ENCODE assay signal across 5 cellular contexts in genomic region chr17:28327031-28327607, GRCh38. TPM values are rescaled to one million over a fixed set of nuclear protein-coding genes. Genes with fewer than 3 reads are reported as not detected.
DNase-seq lines count a peak whose midpoint lies in the region; ATAC-seq, FAIRE-seq and TF ChIP-seq lines count a peak whose summit lies in the region.
"Had no signal": no experiment of that assay in that cellular context is flagged by ENCODE, and none has a peak within 500 bp of the region (broad histone marks: within the 10 kb centered on the region; RNA-seq: fewer than 3 reads in every experiment).

No MANE protein-coding gene starts in this region.

- no peaks in the 10 kb centered on the region for H3K9me1 ChIP-seq in K562 (ENCODE audit: control insufficient read depth, insufficient read depth, low read length)

- TF ChIP-seq CTCF in K562 (IDR thresholded peaks at IDR 0.05 in 2 of 3, conservative IDR thresholded peaks at IDR 0.05 in 1 of 3; ENCODE audit: insufficient read depth in 2 of 3, low read depth in 1 of 3, low read length in 3 of 3) (no peak), SK-N-SH (IDR thresholded peaks at IDR 0.05) (no peak)

- FAIRE-seq in K562 (lab: Jason Lieb, UNC): no peak

- intact Hi-C loops in K562 (cut with micrococcal nuclease): no loop called here

- H2AFZ ChIP-seq in K562 (ENCODE audit: low read depth, low read length) (no peak overlapping the region), SK-N-SH (ENCODE audit: low read depth) (no peak overlapping the region)

- no peak for TF ChIP-seq RAD21 in K562 (CRISPR knock-in tag; conservative IDR thresholded peaks at IDR 0.05 in 1 of 2, IDR thresholded peaks at IDR 0.05 in 1 of 2)
- TF ChIP-seq RAD21 in SK-N-SH (IDR thresholded peaks at IDR 0.05; ENCODE audit: low read length): no peak

- no peak overlapping the region for H3K4me3 ChIP-seq in K562
- no peak overlapping the region for H3K4me3 ChIP-seq in SK-N-SH (ENCODE audit: low read depth in 2 of 2, low read length in 1 of 2)
- H3K4me3 ChIP-seq: right lobe of liver had no signal

- ATAC-seq in GM21423 (IDR thresholded peaks at IDR 0.05; ENCODE audit: unreplicated experiment): peak; percentile 50
- no peak for ATAC-seq in K562
- ATAC-seq: right lobe of liver had no signal

- 0 out of 2 replicates have a peak, but pooled peaks have one; percentile 18 for TF ChIP-seq POLR2A in K562 (conservative IDR thresholded peaks at IDR 0.05)

- no peak for DNase-seq in K562 (ENCODE audit: extremely low read depth in 1 of 4, low spot score in 3 of 4)
- DNase-seq in SK-N-SH: no peak
- no peak for DNase-seq in HT-29 (ENCODE audit: low spot score)

- H3K36me3 ChIP-seq in K562 (ENCODE audit: control insufficient read depth, insufficient read depth, low read length) (peaks cover 79% of the 10 kb centered on the region), SK-N-SH (replicated peaks in 1 of 2; ENCODE audit: control insufficient read depth in 1 of 2, insufficient read depth in 2 of 2, low read length in 1 of 2) (peaks cover 25 to 49% of the 10 kb centered on the region in 2 experiments)

- H3K9me2 ChIP-seq in SK-N-SH: no peaks in the 10 kb centered on the region

- BruUV-seq in K562 (replicated peaks; lab: Mats Ljungman, UMichigan): no TSS peak

- no peak for TF ChIP-seq EP300 in K562 (IDR thresholded peaks at IDR 0.05; ENCODE audit: low read length)
- no peak for TF ChIP-seq EP300 in SK-N-SH (IDR thresholded peaks at IDR 0.05; ENCODE audit: borderline replicate concordance in 1 of 2, low read depth in 1 of 2, low read length in 1 of 2)

- H3K27me3 ChIP-seq in K562 (ENCODE audit: control insufficient read depth in 2 of 2, insufficient read depth in 2 of 2, low read length in 2 of 2) (no peaks in the 10 kb centered on the region), SK-N-SH (ENCODE audit: insufficient read depth) (no peaks in the 10 kb centered on the region)
- H3K27me3 ChIP-seq: right lobe of liver had no signal

- H3K4me2 ChIP-seq in K562 (ENCODE audit: insufficient read depth, low read length): no peak overlapping the region
- H3K4me2 ChIP-seq in SK-N-SH: no peak overlapping the region

- 88% methylated on average over 9 of the region's 9 CpGs for WGBS in K562 (ENCODE audit: insufficient coverage, low coverage, missing lambda C conversion rate)
- WGBS in SK-N-SH (ENCODE audit: low lambda C conversion rate): 93% methylated on average over 9 of the region's 9 CpGs

- H4K20me1 ChIP-seq in K562 (replicated peaks; ENCODE audit: control insufficient read depth, insufficient read depth, low read length): 0 out of 2 replicates have a peak, but pooled peaks cover 11% of the 10 kb centered on the region
- H4K20me1 ChIP-seq in SK-N-SH (ENCODE audit: insufficient read depth): no peaks in the 10 kb centered on the region

- in situ Hi-C loops in K562 (cut with MboI): no loop called here

- no peaks in the 10 kb centered on the region; the same call in 1 of the 2 replicates for H3K9me3 ChIP-seq in K562 (replicated peaks; ENCODE audit: control insufficient read depth, insufficient read depth, low read depth, low read length)
- no peaks in the 10 kb centered on the region for H3K9me3 ChIP-seq in SK-N-SH
- H3K9me3 ChIP-seq: right lobe of liver had no signal

- peaks cover 3 to 6% of the 10 kb centered on the region in 2 experiments; a peak in 3 of 5 replicates for H3K4me1 ChIP-seq in K562 (replicated peaks in 1 of 2; ENCODE audit: control insufficient read depth in 2 of 2, insufficient read depth in 2 of 2, low read length in 2 of 2)
- H3K4me1 ChIP-seq in SK-N-SH (ENCODE audit: control insufficient read depth in 1 of 2, insufficient read depth in 2 of 2, low read depth in 1 of 2, low read length in 1 of 2): peaks cover 0 to 2% of the 10 kb centered on the region in 2 experiments; a peak in 1 of 4 replicates

- H3K9ac ChIP-seq in K562 (ENCODE audit: insufficient read depth in 1 of 2, low read depth in 2 of 2, low read length in 2 of 2) (no peak overlapping the region), SK-N-SH (no peak overlapping the region)

- CTCF ChIA-PET in K562 (lab: Yijun Ruan, JAX; ENCODE audit: low intra/inter-chr PET ratio): no interaction called here
- CTCF ChIA-PET in SK-N-SH (lab: Yijun Ruan, JAX): no interaction called here

- POLR2A ChIA-PET in K562 (lab: Yijun Ruan, JAX) (interaction anchor here (0.6 to 2.4 kb wide), 3 partner anchors 9 to 449 kb away, joined by 3 to 19 read pairs (median 3); partner anchors contain the start of gene TMEM97), SK-N-SH (lab: Yijun Ruan, JAX) (no interaction called here)

- H3F3A ChIP-seq in SK-N-SH (replicated peaks; ENCODE audit: insufficient read depth): peaks cover 4% of the 10 kb centered on the region

- no peak overlapping the region for H3K27ac ChIP-seq in K562 (ENCODE audit: extremely low read depth, low read depth, low read length)
- no peak overlapping the region for H3K27ac ChIP-seq in SK-N-SH (ENCODE audit: low read depth in 2 of 2, low read length in 1 of 2)

- H3K79me2 ChIP-seq in K562 (ENCODE audit: control insufficient read depth, insufficient read depth, low read length): peaks cover 37% of the 10 kb centered on the region
- H3K79me2 ChIP-seq in SK-N-SH (ENCODE audit: insufficient read depth): peaks cover 19% of the 10 kb centered on the region

RNA-seq across cellular contexts. Expression of gene TMEM97, which starts 8.1 kb away (rescaled TPM):
- total RNA-seq in K562 (2011; cell fraction: chromatin; rRNA removed; ENCODE audit: low replicate concordance): 75.7 and 97.1 TPM in 2 replicates
- total RNA-seq in K562 (2011; cell fraction: nucleolus; rRNA removed): 85.3 and 101 TPM in 2 replicates
- total RNA-seq in K562 (2011; cell fraction: nucleoplasm; rRNA removed): 131 and 163 TPM in 2 replicates
- total RNA-seq in K562 (2014; rRNA removed): 59.6 and 71.8 TPM in 2 replicates
- total RNA-seq in K562 (2014; rRNA removed; fragmentation: Illumina TruSeq; extraction: Trizol): 83.1 and 87.7 TPM in 2 replicates
- total RNA-seq in K562 (2015; rRNA removed; fragmentation: Illumina TruSeq; extraction: Trizol): 72.0 and 74.0 TPM in 2 replicates
- 65.3 and 67.5 TPM in 2 replicates for total RNA-seq in K562 (2021)
- 88.3 and 117 TPM in 2 replicates for polyA plus RNA-seq in K562 (2011; rRNA removed)
- 45.5 and 66.1 TPM in 2 replicates for polyA plus RNA-seq in K562 (2011; cell fraction: cytosol; rRNA removed)
- 24.8 and 32.2 TPM in 2 replicates for polyA plus RNA-seq in K562 (2011; cell fraction: nucleus; rRNA removed)
- 40.4 and 49.6 TPM in 2 replicates for polyA plus RNA-seq in K562 (2012)
- polyA plus RNA-seq in K562 (2014; fragmentation: Illumina TruSeq; extraction: Trizol): 89.6 and 121 TPM in 2 replicates
- 10 to 100 TPM; 76.0 to 95.3 TPM for polyA plus RNA-seq in K562 (2014; fragmentation: Nextera tagmentation; extraction: Ambion mirVana)
- 34.6 and 44.9 TPM in 2 replicates for polyA plus RNA-seq in K562 (2014; rRNA removed)
- 66.9 and 80.3 TPM in 2 replicates for polyA minus RNA-seq in K562 (2011; rRNA and poly(A)+ RNA removed)
- 31.5 and 44.4 TPM in 2 replicates for polyA minus RNA-seq in K562 (2011; cell fraction: cytosol; rRNA and poly(A)+ RNA removed)
- polyA minus RNA-seq in K562 (2011; cell fraction: nucleus; rRNA and poly(A)+ RNA removed): 12.5 and 15.9 TPM in 2 replicates
- polyA plus RNA-seq in SK-N-SH (2012; rRNA removed): 8.6 and 11.4 TPM in 2 replicates
- 10.5 and 11.2 TPM in 2 replicates for polyA plus RNA-seq in SK-N-SH (2012; cell fraction: cytosol; rRNA removed)
- polyA plus RNA-seq in SK-N-SH (2012; cell fraction: nucleus; rRNA removed): 3.5 and 4.1 TPM in 2 replicates
- total RNA-seq in HT-29 (2014; rRNA removed; shearing (Covaris generic)): 151 TPM in 2 replicates

RNA-seq across cellular contexts. Expression of gene IFT20, which starts 8.2 kb away (rescaled TPM):
- total RNA-seq in K562 (2011; cell fraction: chromatin; rRNA removed; ENCODE audit: low replicate concordance): 58.5 and 63.2 TPM in 2 replicates
- 42.5 and 42.8 TPM in 2 replicates for total RNA-seq in K562 (2011; cell fraction: nucleolus; rRNA removed)
- total RNA-seq in K562 (2011; cell fraction: nucleoplasm; rRNA removed): 44.1 and 49.8 TPM in 2 replicates
- total RNA-seq in K562 (2014; rRNA removed) (25.1 and 25.5 TPM in 2 replicates), K562 (2014; rRNA removed; fragmentation: Illumina TruSeq; extraction: Trizol) (20.9 and 26.8 TPM in 2 replicates), K562 (2015; rRNA removed; fragmentation: Illumina TruSeq; extraction: Trizol) (14.3 and 14.6 TPM in 2 replicates), K562 (2021) (20.1 and 25.2 TPM in 2 replicates)
- polyA plus RNA-seq in K562 (2011; rRNA removed) (35.8 and 38.6 TPM in 2 replicates), K562 (2014; fragmentation: Illumina TruSeq; extraction: Trizol) (19.0 and 19.4 TPM in 2 replicates), K562 (2014; fragmentation: Nextera tagmentation; extraction: Ambion mirVana) (10 to 100 TPM; 11.2 to 17.7 TPM), K562 (2014; rRNA removed) (37.6 and 45.4 TPM in 2 replicates), SK-N-SH (2012; rRNA removed) (73.9 and 75.6 TPM in 2 replicates)
- 15.7 and 17.9 TPM in 2 replicates for polyA plus RNA-seq in K562 (2011; cell fraction: cytosol; rRNA removed)
- 54.6 and 62.4 TPM in 2 replicates for polyA plus RNA-seq in K562 (2011; cell fraction: nucleus; rRNA removed)
- polyA plus RNA-seq in K562 (2012): 20.5 and 42.0 TPM in 2 replicates
- 9.2 and 9.9 TPM in 2 replicates for polyA minus RNA-seq in K562 (2011; rRNA and poly(A)+ RNA removed)
- 4.6 and 7.2 TPM in 2 replicates for polyA minus RNA-seq in K562 (2011; cell fraction: cytosol; rRNA and poly(A)+ RNA removed)
- 10.8 and 16.7 TPM in 2 replicates for polyA minus RNA-seq in K562 (2011; cell fraction: nucleus; rRNA and poly(A)+ RNA removed)
- 54.3 and 71.7 TPM in 2 replicates for polyA plus RNA-seq in SK-N-SH (2012; cell fraction: cytosol; rRNA removed)
- polyA plus RNA-seq in SK-N-SH (2012; cell fraction: nucleus; rRNA removed): 119 and 179 TPM in 2 replicates
- total RNA-seq in HT-29 (2014; rRNA removed; shearing (Covaris generic)): 28.0 and 33.2 TPM in 2 replicates

RNA-seq across cellular contexts. Expression of gene TNFAIP1, which starts 8.4 kb away (rescaled TPM):
- total RNA-seq in K562 (2011; cell fraction: chromatin; rRNA removed; ENCODE audit: low replicate concordance): 14.5 and 38.2 TPM in 2 replicates
- 22.8 and 26.7 TPM in 2 replicates for total RNA-seq in K562 (2011; cell fraction: nucleolus; rRNA removed)
- 22.7 and 28.9 TPM in 2 replicates for total RNA-seq in K562 (2011; cell fraction: nucleoplasm; rRNA removed)
- total RNA-seq in K562 (2014; rRNA removed) (9.0 and 15.1 TPM in 2 replicates), K562 (2014; rRNA removed; fragmentation: Illumina TruSeq; extraction: Trizol) (6.3 and 8.2 TPM in 2 replicates), K562 (2015; rRNA removed; fragmentation: Illumina TruSeq; extraction: Trizol) (7.7 and 8.0 TPM in 2 replicates), K562 (2021) (18.9 and 20.1 TPM in 2 replicates)
- polyA plus RNA-seq in K562 (2011; rRNA removed) (13.7 and 18.8 TPM in 2 replicates), K562 (2014; fragmentation: Illumina TruSeq; extraction: Trizol) (15.2 and 15.4 TPM in 2 replicates), K562 (2014; fragmentation: Nextera tagmentation; extraction: Ambion mirVana) (1 to 10 TPM; 2.1 to 2.9 TPM), K562 (2014; rRNA removed) (8.1 and 15.4 TPM in 2 replicates), SK-N-SH (2012; rRNA removed) (52.0 and 58.0 TPM in 2 replicates)
- polyA plus RNA-seq in K562 (2011; cell fraction: cytosol; rRNA removed): 10.8 and 23.2 TPM in 2 replicates
- polyA plus RNA-seq in K562 (2011; cell fraction: nucleus; rRNA removed): 40.2 and 69.4 TPM in 2 replicates
- 11.5 and 17.0 TPM in 2 replicates for polyA plus RNA-seq in K562 (2012)
- polyA minus RNA-seq in K562 (2011; rRNA and poly(A)+ RNA removed): 7.3 and 16.7 TPM in 2 replicates
- polyA minus RNA-seq in K562 (2011; cell fraction: cytosol; rRNA and poly(A)+ RNA removed): 21.0 and 35.8 TPM in 2 replicates
- polyA minus RNA-seq in K562 (2011; cell fraction: nucleus; rRNA and poly(A)+ RNA removed): 12.4 and 16.7 TPM in 2 replicates
- 35.5 and 42.1 TPM in 2 replicates for polyA plus RNA-seq in SK-N-SH (2012; cell fraction: cytosol; rRNA removed)
- 72.8 and 108 TPM in 2 replicates for polyA plus RNA-seq in SK-N-SH (2012; cell fraction: nucleus; rRNA removed)
- 32.8 and 36.8 TPM in 2 replicates for total RNA-seq in HT-29 (2014; rRNA removed; shearing (Covaris generic))

RNA-seq across cellular contexts. Expression of gene POLDIP2, which starts 30.2 kb away (rescaled TPM):
- total RNA-seq in K562 (2011; cell fraction: chromatin; rRNA removed; ENCODE audit: low replicate concordance): 13.2 and 36.1 TPM in 2 replicates
- 33.4 and 34.0 TPM in 2 replicates for total RNA-seq in K562 (2011; cell fraction: nucleolus; rRNA removed)
- 27.2 and 30.3 TPM in 2 replicates for total RNA-seq in K562 (2011; cell fraction: nucleoplasm; rRNA removed)
- total RNA-seq in K562 (2014; rRNA removed) (121 and 122 TPM in 2 replicates), K562 (2014; rRNA removed; fragmentation: Illumina TruSeq; extraction: Trizol) (59.5 and 62.7 TPM in 2 replicates), K562 (2015; rRNA removed; fragmentation: Illumina TruSeq; extraction: Trizol) (70.6 and 71.4 TPM in 2 replicates), K562 (2021) (106 and 108 TPM in 2 replicates)
- polyA plus RNA-seq in K562 (2011; rRNA removed) (64.6 and 105 TPM in 2 replicates), K562 (2014; fragmentation: Illumina TruSeq; extraction: Trizol) (127 and 137 TPM in 2 replicates), K562 (2014; fragmentation: Nextera tagmentation; extraction: Ambion mirVana) (10 to 100 TPM; 22.0 to 25.1 TPM), K562 (2014; rRNA removed) (104 and 109 TPM in 2 replicates), SK-N-SH (2012; rRNA removed) (96.1 and 98.1 TPM in 2 replicates)
- polyA plus RNA-seq in K562 (2011; cell fraction: cytosol; rRNA removed): 64.6 and 142 TPM in 2 replicates
- polyA plus RNA-seq in K562 (2011; cell fraction: nucleus; rRNA removed): 48.3 and 71.0 TPM in 2 replicates
- polyA plus RNA-seq in K562 (2012): 89.9 and 120 TPM in 2 replicates
- 31.5 and 60.7 TPM in 2 replicates for polyA minus RNA-seq in K562 (2011; rRNA and poly(A)+ RNA removed)
- polyA minus RNA-seq in K562 (2011; cell fraction: cytosol; rRNA and poly(A)+ RNA removed): 27.9 and 61.6 TPM in 2 replicates
- polyA minus RNA-seq in K562 (2011; cell fraction: nucleus; rRNA and poly(A)+ RNA removed): 14.4 and 16.8 TPM in 2 replicates
- 71.4 and 94.2 TPM in 2 replicates for polyA plus RNA-seq in SK-N-SH (2012; cell fraction: cytosol; rRNA removed)
- 59.1 and 62.2 TPM in 2 replicates for polyA plus RNA-seq in SK-N-SH (2012; cell fraction: nucleus; rRNA removed)
- total RNA-seq in HT-29 (2014; rRNA removed; shearing (Covaris generic)): 146 and 158 TPM in 2 replicates

RNA-seq across cellular contexts. Expression of gene SEBOX, which starts 37.9 kb away (rescaled TPM):
- total RNA-seq in K562 (2011; cell fraction: chromatin; rRNA removed; ENCODE audit: low replicate concordance): not detected in 2 replicates
- not detected in 2 replicates for total RNA-seq in K562 (2011; cell fraction: nucleolus; rRNA removed)
- not detected in 2 replicates for total RNA-seq in K562 (2011; cell fraction: nucleoplasm; rRNA removed)
- total RNA-seq in K562 (2014; rRNA removed) (not detected in 2 replicates), K562 (2014; rRNA removed; fragmentation: Illumina TruSeq; extraction: Trizol) (not detected in 2 replicates), K562 (2015; rRNA removed; fragmentation: Illumina TruSeq; extraction: Trizol) (not detected in 2 replicates), K562 (2021) (not detected in 2 replicates)
- polyA plus RNA-seq in K562 (2011; rRNA removed) (not detected in 2 replicates), K562 (2014; fragmentation: Illumina TruSeq; extraction: Trizol) (not detected in 2 replicates), K562 (2014; fragmentation: Nextera tagmentation; extraction: Ambion mirVana) (not detected), K562 (2014; rRNA removed) (not detected in 2 replicates), SK-N-SH (2012; rRNA removed) (not detected in 2 replicates)
- polyA plus RNA-seq in K562 (2011; cell fraction: cytosol; rRNA removed): not detected in 2 replicates
- not detected in 2 replicates for polyA plus RNA-seq in K562 (2011; cell fraction: nucleus; rRNA removed)
- not detected in 2 replicates for polyA plus RNA-seq in K562 (2012)
- polyA minus RNA-seq in K562 (2011; rRNA and poly(A)+ RNA removed): not detected in 2 replicates
- polyA minus RNA-seq in K562 (2011; cell fraction: cytosol; rRNA and poly(A)+ RNA removed): not detected in 2 replicates
- polyA minus RNA-seq in K562 (2011; cell fraction: nucleus; rRNA and poly(A)+ RNA removed): not detected in 2 replicates
- polyA plus RNA-seq in SK-N-SH (2012; cell fraction: cytosol; rRNA removed): not detected in 2 replicates
- polyA plus RNA-seq in SK-N-SH (2012; cell fraction: nucleus; rRNA removed): not detected in 2 replicates
- total RNA-seq in HT-29 (2014; rRNA removed; shearing (Covaris generic)): not detected in 2 replicates
- total RNA-seq: right lobe of liver had no signal
